Comparison of ENCODE assay signal across 21 cellular contexts in the genomic region with DNA sequence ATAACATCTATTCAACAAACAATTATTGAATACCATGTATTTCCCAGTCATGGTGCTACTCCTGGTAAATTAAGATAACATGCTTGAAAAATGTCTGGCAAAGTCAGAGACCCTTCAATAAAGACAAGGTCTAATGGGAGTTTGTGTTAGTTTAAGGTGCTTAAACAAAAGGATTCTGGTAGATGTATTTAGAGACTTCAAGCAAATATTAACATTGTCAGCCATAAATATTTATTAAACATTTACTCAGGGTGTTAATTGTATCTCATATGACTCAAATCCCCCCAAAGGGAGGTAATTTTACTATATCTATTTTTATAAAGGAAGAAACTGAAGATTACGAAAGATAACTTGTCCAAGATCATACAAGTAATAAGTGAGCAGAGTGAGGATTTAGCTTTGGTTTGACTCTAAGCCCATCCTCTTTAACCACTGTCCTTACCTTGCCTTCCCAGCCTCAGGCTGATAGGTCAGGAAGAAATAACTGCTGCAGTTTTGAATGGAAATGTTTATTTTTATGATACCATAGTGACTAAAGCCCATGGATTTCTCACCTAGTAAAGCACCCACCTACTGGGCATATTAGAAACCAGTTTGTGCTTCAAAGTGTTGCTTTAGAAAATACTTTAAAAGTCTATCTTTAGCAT.
"Had no signal": no experiment of that assay in that cellular context is flagged by ENCODE, and none has a peak within 500 bp of the region (broad histone marks: within the 10 kb centered on the region; RNA-seq: fewer than 3 reads in every experiment).

No MANE protein-coding gene starts in this region.

- H3K27ac ChIP-seq: KMS-11 had no signal

- FAIRE-seq: astrocyte had no signal

- DNase-seq: activated CD4-positive, alpha-beta memory T cell treated with anti-CD3 and anti-CD28 coated beads for 36 hours; activated CD4-positive, alpha-beta T cell treated with anti-CD3 and anti-CD28 coated beads, Interleukin-2, amount 10 ng/mL, durations not matched to agents 7 days and 5 days; activated CD4-positive, CD25-positive, alpha-beta regulatory T cell; activated CD8-positive, alpha-beta memory T cell treated with anti-CD3 and anti-CD28 coated beads for 24 hours; activated effector memory CD4-positive, alpha-beta T cell treated with anti-CD3 and anti-CD28 coated beads, Interleukin-2, amount 50 U/mL, for 16 hours; activated naive CD4-positive, alpha-beta T cell treated with Interleukin-2 at 50 U/mL for 16 hours; activated T-cell treated with anti-CD3 and anti-CD28 coated beads, Interleukin-2, amount 50 U/mL, for 4 hours; amygdala; MM.1S; NCI-H1436; NCI-H1930; NCI-H2107; NCI-H2171 treated with DMSO at 0.1 percent for 48 hours; NCI-H345; NCI-H510A treated with DMSO at 0.1 percent for 48 hours; NCI-H82; SHP77 treated with DMSO at 0.1 percent for 48 hours; T-helper 17 cell; T-helper 9 cell had no signal
